In genomic region chr6:30066577-30067459, GRCh38 we compare ENCODE assay signal across 1 cellular context.
TF ChIP-seq lines count a peak whose summit lies in the region.

TSS of gene PPP1R11 (plus strand) at chr6:30067198. CDS start at chr6:30067411, 213 bp downstream.

TF ChIP-seq in HepG2, 621 proteins besides CTCF, POLR2A, EP300 and RAD21 (continued from another document and continues in another):
- TF ChIP-seq ZNF18 (CRISPR knock-in tag; IDR thresholded peaks at IDR 0.05; ENCODE audit: insufficient replicate concordance) (no peak), DMAP1 (CRISPR knock-in tag; IDR thresholded peaks at IDR 0.05) (peak; percentile 80), ZKSCAN1 (IDR thresholded peaks at IDR 0.05; ENCODE audit: low read length) (0 out of 2 replicates have a peak, but pooled peaks have one; percentile 39), ZNF3 (CRISPR knock-in tag; IDR thresholded peaks at IDR 0.05) (no peak), ZNF609 (CRISPR knock-in tag; IDR thresholded peaks at IDR 0.05; ENCODE audit: borderline replicate concordance) (no peak; the same call in 1 of the 2 replicates), HDAC2 (CRISPR knock-in tag; IDR thresholded peaks at IDR 0.05) (peak; percentile 80), ZNF558 (CRISPR knock-in tag; IDR thresholded peaks at IDR 0.05; ENCODE audit: borderline replicate concordance) (no peak), HIC2 (CRISPR knock-in tag; IDR thresholded peaks at IDR 0.05; ENCODE audit: low read depth) (peak; percentile 74; the same call in 1 of the 2 replicates), SRSF1 (optimal IDR thresholded peaks at IDR 0.05; ENCODE audit: low read depth, low read length) (peak; percentile 79), NFKBIZ (CRISPR knock-in tag; IDR thresholded peaks at IDR 0.05) (peak; percentile 21), SP4 (CRISPR knock-in tag; IDR thresholded peaks at IDR 0.05) (peak; percentile 84; the same call in 1 of the 2 replicates), MTF2 (CRISPR knock-in tag; IDR thresholded peaks at IDR 0.05; ENCODE audit: borderline replicate concordance) (no peak), FOXO1 (CRISPR knock-in tag; IDR thresholded peaks at IDR 0.05) (peak; percentile 77; the same call in 1 of the 2 replicates), ATF3 (CRISPR knock-in tag; IDR thresholded peaks at IDR 0.05) (peak; percentile 70; the same call in 1 of the 2 replicates), REL (CRISPR knock-in tag; conservative IDR thresholded peaks at IDR 0.05) (no peak), KIAA2018 (CRISPR knock-in tag; IDR thresholded peaks at IDR 0.05; ENCODE audit: borderline replicate concordance) (no peak), CCAR2 (optimal IDR thresholded peaks at IDR 0.05; ENCODE audit: low read depth, low read length) (peak; percentile 76), EED (CRISPR knock-in tag; IDR thresholded peaks at IDR 0.05) (no peak), ZNF691 (CRISPR knock-in tag; IDR thresholded peaks at IDR 0.05; ENCODE audit: borderline replicate concordance, low read depth) (peak; percentile 39; the same call in 1 of the 2 replicates), ZNF501 (CRISPR knock-in tag; IDR thresholded peaks at IDR 0.05) (peak; percentile 99), ZNF619 (CRISPR knock-in tag; IDR thresholded peaks at IDR 0.05) (no peak; the same call in 1 of the 2 replicates), ARID4A (CRISPR knock-in tag; IDR thresholded peaks at IDR 0.05; ENCODE audit: borderline replicate concordance) (peak; percentile 99), ZNF766 (CRISPR knock-in tag; IDR thresholded peaks at IDR 0.05; ENCODE audit: borderline replicate concordance) (0 out of 2 replicates have a peak, but pooled peaks have one; percentile 46), ATF2 (CRISPR knock-in tag; IDR thresholded peaks at IDR 0.05) (peak; percentile 91), FOXC1 (CRISPR knock-in tag; IDR thresholded peaks at IDR 0.05; ENCODE audit: borderline replicate concordance) (peak; percentile 78), TGIF2 (CRISPR knock-in tag; IDR thresholded peaks at IDR 0.05) (peak; percentile 88), TFAP4 (IDR thresholded peaks at IDR 0.05; ENCODE audit: borderline replicate concordance, low read depth) (peak; percentile 80; the same call in 1 of the 2 replicates), ZFP36 (IDR thresholded peaks at IDR 0.05; ENCODE audit: borderline replicate concordance, low read depth, low read length, partially characterized antibody) (no peak), RXRB (CRISPR knock-in tag; IDR thresholded peaks at IDR 0.05; ENCODE audit: borderline replicate concordance) (peak; percentile 32)
